14 cellular contexts compared by ENCODE assay signal in the genomic region with DNA sequence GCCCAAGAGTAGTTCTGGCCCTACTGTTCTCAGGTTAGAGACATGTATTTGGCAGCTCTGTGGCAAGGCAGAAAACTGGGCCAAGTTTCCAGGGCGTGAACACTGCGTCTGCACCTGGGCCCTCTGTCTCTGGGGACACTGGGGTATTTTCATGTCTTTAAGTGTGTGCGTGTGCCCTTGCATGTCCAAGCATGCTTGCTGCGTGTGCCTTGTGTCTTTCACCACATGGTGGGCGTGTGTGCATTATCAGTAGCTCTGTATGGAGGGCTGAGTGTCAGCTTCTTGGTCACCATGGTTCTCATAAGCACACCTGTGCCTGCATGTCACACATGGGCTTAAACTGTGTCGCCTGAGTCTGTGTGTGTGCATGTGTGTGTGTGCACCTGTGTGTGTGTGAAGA.
DNase-seq lines count a peak whose midpoint lies in the region; ATAC-seq and TF ChIP-seq lines count a peak whose summit lies in the region.
"Had no signal": no experiment of that assay in that cellular context is flagged by ENCODE, and none has a peak within 500 bp of the region (broad histone marks: within the 10 kb centered on the region; RNA-seq: fewer than 3 reads in every experiment).

No MANE protein-coding gene starts in this region.

- 86 to 89% methylated on average over 6 of the region's 6 CpGs for WGBS in aorta, 2 donors

- TF ChIP-seq CTCF in GM13977 (IDR thresholded peaks at IDR 0.05; ENCODE audit: extremely low read depth, insufficient read depth, missing control alignments), result peak; percentile 14
- TF ChIP-seq CTCF in Peyer's patch (IDR thresholded peaks at IDR 0.05), result no peak

- intact Hi-C loops in aorta (cut with DNase I), result no loop called here

- in situ Hi-C loops in GM13977 (cut with MboI; ENCODE audit: low pct_unique_long_range_greater_than_20kb, low sequenced_read_pairs, unreplicated experiment), result no loop called here

- H3K27ac ChIP-seq in Peyer's patch (no peak overlapping the region), aorta (ENCODE audit: low read depth in 1 of 2, low read length in 2 of 2) (no peak overlapping the region)
- H3K27ac ChIP-seq: skin epidermis had no signal

- ATAC-seq in GM19467 (IDR thresholded peaks at IDR 0.05; ENCODE audit: unreplicated experiment), result peak; percentile 50
- ATAC-seq in HG03045 (IDR thresholded peaks at IDR 0.05; ENCODE audit: unreplicated experiment), result peak; percentile 72
- ATAC-seq in aorta (ENCODE audit: low FRiP score), result no peak
- ATAC-seq: T-cell had no signal

- H3K36me3 ChIP-seq in Peyer's patch, result peaks cover 0 to 27% (median 0%) of the 10 kb centered on the region in 3 donors
- H3K36me3 ChIP-seq in aorta (ENCODE audit: control insufficient read depth in 1 of 2, insufficient read depth in 2 of 2, low read length in 1 of 2), result peaks cover 0 to 4% of the 10 kb centered on the region in 2 donors

- peak; percentile 72 for DNase-seq in GM13977 (ENCODE audit: low spot score)
- peak in 2 of 3 donors; percentile 42 to 57 for DNase-seq in Peyer's patch
- DNase-seq in D341Med (ENCODE audit: low spot score), result no peak
- DNase-seq in SIG-M5 treated with dmso at 0.1 percent for 504 hours (lab: John Stamatoyannopoulos, UW; ENCODE audit: unreplicated experiment), result no peak
- DNase-seq in NCI-H1092 (lab: John Stamatoyannopoulos, UW), result no peak
- no peak for DNase-seq in aorta
- DNase-seq: CD4-positive, alpha-beta T cell; central memory CD4-positive, alpha-beta T cell; mesenchymal stem cell; NCI-H1105; T-cell had no signal

- TF ChIP-seq POLR2A in Peyer's patch (IDR thresholded peaks at IDR 0.05), result no peak

- H3K4me1 ChIP-seq in Peyer's patch, result no peaks in the 10 kb centered on the region
- H3K4me1 ChIP-seq in aorta (ENCODE audit: control insufficient read depth in 1 of 2, insufficient read depth in 2 of 2, low read length in 2 of 2), result no peaks in the 10 kb centered on the region

- H3K4me3 ChIP-seq in Peyer's patch, result no peak overlapping the region
- no peak overlapping the region for H3K4me3 ChIP-seq in aorta (ENCODE audit: low read length in 2 of 2)
- H3K4me3 ChIP-seq: skin epidermis had no signal

- H3K27me3 ChIP-seq in Peyer's patch (no peaks in the 10 kb centered on the region), aorta (ENCODE audit: control insufficient read depth in 1 of 2, insufficient read depth in 2 of 2, low read length in 1 of 2) (no peaks in the 10 kb centered on the region)

- H3K9me3 ChIP-seq in Peyer's patch (no peaks in the 10 kb centered on the region), aorta (ENCODE audit: control insufficient read depth, low read length) (no peaks in the 10 kb centered on the region)

Comparison
In these comparisons a context has a peak if more than half of its experiments do, and no peak if none do; other contexts are left out.
1. DNase-seq: peak in GM13977 (single experiment) and Peyer's patch (2 of 3); none in D341Med (single experiment), SIG-M5 treated with dmso at 0.1 percent for 504 hours (single experiment), NCI-H1092 (single experiment) and aorta (0 of 2).